Comparison of ENCODE assay signal across 26 cellular contexts in genomic region chr3:72015463-72015862, GRCh38.
DNase-seq lines count a peak whose midpoint lies in the region; ATAC-seq and TF ChIP-seq lines count a peak whose summit lies in the region.
"Had no signal": no experiment of that assay in that cellular context is flagged by ENCODE, and none has a peak within 500 bp of the region (broad histone marks: within the 10 kb centered on the region; RNA-seq: fewer than 3 reads in every experiment).

No MANE protein-coding gene starts in this region.

- intact Hi-C loops in mucosa of descending colon (cut with DNase I, micrococcal nuclease), result no loop called here
- intact Hi-C loops in A673 (cut with micrococcal nuclease; ENCODE audit: unreplicated experiment), result no loop called here

- H3K36me3 ChIP-seq in mucosa of descending colon (ENCODE audit: low read depth), result no peaks in the 10 kb centered on the region
- H3K36me3 ChIP-seq in A673 (ENCODE audit: insufficient read depth, low read length, poor library complexity, severe bottlenecking), result no peaks in the 10 kb centered on the region
- H3K36me3 ChIP-seq: cardiac muscle cell, spleen, tibial artery had no signal

- H3K27me3 ChIP-seq in A673 (replicated peaks; ENCODE audit: insufficient read depth, low read depth, low read length, poor library complexity), result no peaks in the 10 kb centered on the region
- H3K27me3 ChIP-seq: cardiac muscle cell, spleen, tibial artery had no signal

- no peak overlapping the region for H3K27ac ChIP-seq in A673 (ENCODE audit: low read depth, low read length, poor library complexity, severe bottlenecking)
- H3K27ac ChIP-seq: cardiac muscle cell, spleen, tibial artery had no signal

- TF ChIP-seq CTCF in mucosa of descending colon (IDR thresholded peaks at IDR 0.05), result no peak
- no peak for TF ChIP-seq CTCF in A673 (conservative IDR thresholded peaks at IDR 0.05; ENCODE audit: low read depth, low read length)

- CTCF ChIA-PET in A673 (lab: Charles Lee), result no interaction called here

- H3K4me1 ChIP-seq in mucosa of descending colon (ENCODE audit: low read depth), result no peaks in the 10 kb centered on the region
- no peaks in the 10 kb centered on the region for H3K4me1 ChIP-seq in A673 (ENCODE audit: insufficient read depth, low read length, poor library complexity, severe bottlenecking)

- H3K9me3 ChIP-seq in mucosa of descending colon (no peaks in the 10 kb centered on the region), A673 (ENCODE audit: low read depth, low read length, poor library complexity, severe bottlenecking) (no peaks in the 10 kb centered on the region)
- H3K9me3 ChIP-seq: spleen, tibial artery had no signal

- H3K4me3 ChIP-seq in mucosa of descending colon (no peak overlapping the region), A673 (ENCODE audit: low read depth, low read length, poor library complexity, severe bottlenecking) (no peak overlapping the region)
- H3K4me3 ChIP-seq: cardiac muscle cell, spleen, tibial artery had no signal

- no TSS peak for BruUV-seq in A673 (replicated peaks; lab: Mats Ljungman, UMichigan)

- peak; percentile 29 for DNase-seq in MV-4-11 (lab: John Stamatoyannopoulos, UW)
- no peak for DNase-seq in mucosa of descending colon
- DNase-seq in SIG-M5 (lab: John Stamatoyannopoulos, UW), result no peak
- DNase-seq in A172 (ENCODE audit: low spot score), result no peak
- no peak for DNase-seq in A673 (ENCODE audit: low spot score)
- DNase-seq: activated CD4-positive, CD25-positive, alpha-beta regulatory T cell treated with anti-CD3 and anti-CD28 coated beads, Interleukin-2, amount 50 U/mL, for 72 hours; activated naive CD4-positive, alpha-beta T cell treated with anti-CD3 and anti-CD28 coated beads for 36 hours; activated T-cell treated with anti-CD3 and anti-CD28 coated beads, Interleukin-2, amount 50 U/mL, for 24 hours; anterior cingulate cortex; CD4-positive, alpha-beta memory T cell; DMS153; glutamatergic neuron; left cardiac atrium; mesenchymal stem cell; naive thymus-derived CD4-positive, alpha-beta T cell; NCI-H146; occipital lobe; SHP77; spleen; stimulated activated CD4-positive, alpha-beta T cell treated with anti-CD3 and anti-CD28 coated beads, Interleukin-4, amount 100 ng/mL, for 4 hours; SW 1271; tibial artery had no signal

- POLR2A ChIA-PET in A673 (lab: Charles Lee; ENCODE audit: low non-redundant PET), result no interaction called here

- ATAC-seq in GM18511 (IDR thresholded peaks at IDR 0.05; ENCODE audit: unreplicated experiment) (peak; percentile 50), HG02571 (IDR thresholded peaks at IDR 0.05; ENCODE audit: unreplicated experiment) (peak; percentile 53), mucosa of descending colon (peak; percentile 67), HG03135 (IDR thresholded peaks at IDR 0.05; ENCODE audit: unreplicated experiment) (no peak)
- ATAC-seq: left cardiac atrium; naive thymus-derived CD4-positive, alpha-beta T cell had no signal
